Comparison of ENCODE assay signal across 25 cellular contexts in genomic region chr1:217191441-217191840, GRCh38.
"Had no signal": no experiment of that assay in that cellular context is flagged by ENCODE, and none has a peak within 500 bp of the region (broad histone marks: within the 10 kb centered on the region; RNA-seq: fewer than 3 reads in every experiment).

No MANE protein-coding gene starts in this region.

- H3K36me3 Mint-ChIP-seq: activated naive CD4-positive, alpha-beta T cell treated with anti-CD3 and anti-CD28 coated beads, Interleukin-2, amount 10 ng/mL, durations not matched to agents 7 days and 5 days; activated naive CD8-positive, alpha-beta T cell treated with anti-CD3 and anti-CD28 coated beads, Interleukin-2, amount 10 ng/mL, durations not matched to agents 7 days and 5 days; mesothelial cell of epicardium; naive B cell had no signal

- ATAC-seq: esophagus mucosa, left ventricle myocardium superior had no signal

- H3K36me3 ChIP-seq: ascending aorta, brain microvascular endothelial cell, neutrophil, ovary, sigmoid colon, spleen, transverse colon had no signal

- H3K27ac ChIP-seq: ascending aorta, brain microvascular endothelial cell, neutrophil, ovary, sigmoid colon, spleen, transverse colon had no signal

- H3K4me3 ChIP-seq: ascending aorta, ovary, sigmoid colon, spleen, transverse colon had no signal

- H3K9me3 ChIP-seq: neutrophil, ovary, sigmoid colon, transverse colon had no signal

- H3K27ac Mint-ChIP-seq: activated B cell treated with CpG ODN at 0.5 μM for 24 hours; activated naive CD4-positive, alpha-beta T cell treated with anti-CD3 and anti-CD28 coated beads, Interleukin-2, amount 10 ng/mL, durations not matched to agents 7 days and 5 days; activated naive CD8-positive, alpha-beta T cell treated with anti-CD3 and anti-CD28 coated beads, Interleukin-2, amount 10 ng/mL, durations not matched to agents 7 days and 5 days; activated T-cell treated with anti-CD3 and anti-CD28 coated beads, Interleukin-2, amount 50 U/mL, for 24 hours; mesothelial cell of epicardium; naive B cell; nephron progenitor cell; progenitor cell of endocrine pancreas; T-helper 2 cell treated with Interferon-gamma antibody and Interleukin-4, amounts not matched to agents 5 μg/mL and 100 μg/mL, for 36 hours had no signal

- H3K4me1 Mint-ChIP-seq: activated B cell treated with CpG ODN at 0.5 μM for 24 hours; activated naive CD4-positive, alpha-beta T cell treated with anti-CD3 and anti-CD28 coated beads, Interleukin-2, amount 10 ng/mL, durations not matched to agents 7 days and 5 days; activated naive CD8-positive, alpha-beta T cell treated with anti-CD3 and anti-CD28 coated beads, Interleukin-2, amount 10 ng/mL, durations not matched to agents 7 days and 5 days; naive B cell; nephron progenitor cell had no signal

- H3K27me3 Mint-ChIP-seq: activated B cell treated with CpG ODN at 0.5 μM for 24 hours; activated naive CD4-positive, alpha-beta T cell treated with anti-CD3 and anti-CD28 coated beads, Interleukin-2, amount 10 ng/mL, durations not matched to agents 7 days and 5 days; activated naive CD8-positive, alpha-beta T cell treated with anti-CD3 and anti-CD28 coated beads, Interleukin-2, amount 10 ng/mL, durations not matched to agents 7 days and 5 days; activated T-cell treated with anti-CD3 and anti-CD28 coated beads, Interleukin-2, amount 50 U/mL, for 24 hours; naive B cell had no signal

- H3K4me1 ChIP-seq: ascending aorta, spleen, transverse colon had no signal

- H3K27me3 ChIP-seq: ascending aorta, brain microvascular endothelial cell, neutrophil, ovary, sigmoid colon, spleen, transverse colon had no signal

- DNase-seq: activated B cell treated with CpG ODN at 0.5 μM for 24 hours; activated CD4-positive, alpha-beta T cell treated with anti-CD3 and anti-CD28 coated beads, Interleukin-2, amount 50 U/mL, for 4 hours; activated CD8-positive, alpha-beta memory T cell treated with anti-CD3 and anti-CD28 coated beads, Interleukin-2, amount 50 U/mL, for 48 hours; activated gamma-delta T cell; activated naive CD4-positive, alpha-beta T cell treated with anti-CD3 and anti-CD28 coated beads, Interleukin-2, amount 10 ng/mL, durations not matched to agents 7 days and 5 days; activated naive CD8-positive, alpha-beta T cell treated with anti-CD3 and anti-CD28 coated beads, Interleukin-2, amount 10 ng/mL, durations not matched to agents 7 days and 5 days; activated T-cell treated with anti-CD3 and anti-CD28 coated beads, Interleukin-2, amount 50 U/mL, for 24 hours; brain microvascular endothelial cell; central memory CD4-positive, alpha-beta T cell; left ventricle myocardium superior; naive B cell; nephron progenitor cell; ovary; retina; sigmoid colon; spleen; stimulated activated naive CD4-positive, alpha-beta T cell; T-helper 1 cell; transverse colon had no signal

- H3K4me3 Mint-ChIP-seq: activated B cell treated with CpG ODN at 0.5 μM for 24 hours; activated naive CD4-positive, alpha-beta T cell treated with anti-CD3 and anti-CD28 coated beads, Interleukin-2, amount 10 ng/mL, durations not matched to agents 7 days and 5 days; activated naive CD8-positive, alpha-beta T cell treated with anti-CD3 and anti-CD28 coated beads, Interleukin-2, amount 10 ng/mL, durations not matched to agents 7 days and 5 days; activated T-cell treated with anti-CD3 and anti-CD28 coated beads, Interleukin-2, amount 50 U/mL, for 24 hours; mesothelial cell of epicardium; nephron progenitor cell; T-helper 2 cell treated with Interferon-gamma antibody and Interleukin-4, amounts not matched to agents 5 μg/mL and 100 μg/mL, for 36 hours had no signal
